22 cellular contexts compared by ENCODE assay signal in genomic region chr9:136659861-136660784, GRCh38. TPM values are rescaled to one million over a fixed set of nuclear protein-coding genes. Genes with fewer than 3 reads are reported as not detected.
A peak's percentile ranks its signal among the peaks of the same experiment; 100 is the strongest.
DNase-seq lines count a peak whose midpoint lies in the region; ATAC-seq and TF ChIP-seq lines count a peak whose summit lies in the region.
"Had no signal": no experiment of that assay in that cellular context is flagged by ENCODE, and none has a peak within 500 bp of the region (broad histone marks: within the 10 kb centered on the region; RNA-seq: fewer than 3 reads in every experiment).

No MANE protein-coding gene starts in this region.

- no peaks in the 10 kb centered on the region for H3K36me3 Mint-ChIP-seq in activated T-cell treated with anti-CD3 and anti-CD28 coated beads, Interleukin-2, amount 50 U/mL, for 4 hours (ENCODE audit: insufficient read depth)
- H3K36me3 Mint-ChIP-seq: CD8-positive, alpha-beta T cell had no signal

- ATAC-seq in activated T-cell treated with anti-CD3 and anti-CD28 coated beads, Interleukin-2, amount 50 U/mL, for 4 hours = no peak

- H4K8ac ChIP-seq in mesenchymal stem cell (ENCODE audit: low read length) = no peak overlapping the region

- H3K9me3 Mint-ChIP-seq in activated T-cell treated with anti-CD3 and anti-CD28 coated beads, Interleukin-2, amount 50 U/mL, for 4 hours = no peaks in the 10 kb centered on the region
- H3K9me3 Mint-ChIP-seq: CD8-positive, alpha-beta T cell; H9; T-helper 1 cell treated with Interleukin-12 subunit alpha and Interleukin-12 subunit beta and Interleukin-4 antibody, amounts not matched to agents 30 μg/mL and 1 μg/mL, for 36 hours had no signal

- H3K27me3 Mint-ChIP-seq in activated T-cell treated with anti-CD3 and anti-CD28 coated beads, Interleukin-2, amount 50 U/mL, for 4 hours (ENCODE audit: low read depth) = peaks cover 41% of the 10 kb centered on the region

- no peak overlapping the region for H2AK5ac ChIP-seq in mesenchymal stem cell (ENCODE audit: low read length, severe bottlenecking)

- intact Hi-C loops in esophagus squamous epithelium (cut with DNase I) = no loop called here
- intact Hi-C loops in transverse colon (cut with DNase I; ENCODE audit: low total_unique reads) = no loop called here

- H3K27me3 ChIP-seq in esophagus squamous epithelium = peaks cover 0 to 100% (median 2%) of the 10 kb centered on the region in 4 donors
- H3K27me3 ChIP-seq in mesenchymal stem cell (ENCODE audit: control insufficient read depth in 1 of 2, insufficient read depth in 1 of 2, low read length in 2 of 2) = peaks cover 15 to 74% of the 10 kb centered on the region in 2 experiments
- peaks cover 97% of the 10 kb centered on the region for H3K27me3 ChIP-seq in transverse colon

- no peak overlapping the region for H2BK5ac ChIP-seq in mesenchymal stem cell (ENCODE audit: low read depth, low read length, poor library complexity, severe bottlenecking)

- 62% methylated on average over 11 of the region's 21 CpGs; no CpG with 5 or more reads in 1 of the 2 donors for WGBS in esophagus squamous epithelium, 2 donors
- 79% methylated on average over 20 of the region's 21 CpGs for WGBS in mesenchymal stem cell
- 64% methylated on average over 13 of the region's 21 CpGs; no CpG with 5 or more reads in 1 of the 2 donors for WGBS in transverse colon (ENCODE audit: low coverage in 1 of 2), 2 donors

- TF ChIP-seq EP300 in transverse colon (IDR thresholded peaks at IDR 0.05; ENCODE audit: low read depth) = no peak

- H3K18ac ChIP-seq in mesenchymal stem cell (ENCODE audit: low read depth in 1 of 2, low read length in 2 of 2) = no peak overlapping the region

- no peak overlapping the region for H2AFZ ChIP-seq in mesenchymal stem cell (ENCODE audit: low read depth, low read length)

- H2BK15ac ChIP-seq in mesenchymal stem cell (ENCODE audit: low read depth, poor library complexity, severe bottlenecking) = no peak overlapping the region

- no peak overlapping the region for H3K4me2 ChIP-seq in mesenchymal stem cell (ENCODE audit: low read length, poor library complexity, severe bottlenecking)

- H3K9ac ChIP-seq in mesenchymal stem cell (ENCODE audit: low read length) = no peak overlapping the region

- H3K4me3 ChIP-seq in esophagus squamous epithelium (peak overlapping the region in 3 of 4 donors; percentile 8 to 65 (median 29)), mesenchymal stem cell (ENCODE audit: insufficient read depth in 1 of 2, low read depth in 1 of 2, low read length in 2 of 2) (no peak overlapping the region), transverse colon (no peak overlapping the region)
- H3K4me3 ChIP-seq: SJCRH30 had no signal

- H3K79me1 ChIP-seq in mesenchymal stem cell (replicated peaks; ENCODE audit: low read length, poor library complexity, severe bottlenecking) = no peaks in the 10 kb centered on the region

- peaks cover 17% of the 10 kb centered on the region for H3K4me1 Mint-ChIP-seq in activated T-cell treated with anti-CD3 and anti-CD28 coated beads, Interleukin-2, amount 50 U/mL, for 4 hours (ENCODE audit: low read depth)

- H4K91ac ChIP-seq in mesenchymal stem cell (ENCODE audit: low read length) = peak overlapping the region; percentile 44

- no peak for TF ChIP-seq CTCF in esophagus squamous epithelium (IDR thresholded peaks at IDR 0.05)
- no peak for TF ChIP-seq CTCF in transverse colon (IDR thresholded peaks at IDR 0.05)

- no peak overlapping the region for H3K23ac ChIP-seq in mesenchymal stem cell (ENCODE audit: low read length in 2 of 2)

- TF ChIP-seq POLR2A in esophagus squamous epithelium (IDR thresholded peaks at IDR 0.05) = no peak
- no peak for TF ChIP-seq POLR2A in transverse colon (IDR thresholded peaks at IDR 0.05)

- no peak overlapping the region for H2BK12ac ChIP-seq in mesenchymal stem cell (ENCODE audit: low read length in 2 of 2)

- H3K36me3 ChIP-seq in esophagus squamous epithelium = no peaks in the 10 kb centered on the region
- no peaks in the 10 kb centered on the region for H3K36me3 ChIP-seq in mesenchymal stem cell (ENCODE audit: control insufficient read depth in 1 of 2, insufficient read depth in 2 of 2, low read depth in 1 of 2, low read length in 2 of 2)
- H3K36me3 ChIP-seq in transverse colon = no peaks in the 10 kb centered on the region
- H3K36me3 ChIP-seq: SJCRH30 had no signal

- H3K9me3 ChIP-seq in esophagus squamous epithelium (no peaks in the 10 kb centered on the region), mesenchymal stem cell (ENCODE audit: control insufficient read depth, low read length) (no peaks in the 10 kb centered on the region), transverse colon (no peaks in the 10 kb centered on the region)
- H3K9me3 ChIP-seq: SJCRH30 had no signal

- H3K27ac ChIP-seq in esophagus squamous epithelium (peak overlapping the region in 3 of 4 donors; percentile 63 to 84 (median 82)), mesenchymal stem cell (ENCODE audit: low read length, poor library complexity, severe bottlenecking) (no peak overlapping the region), transverse colon (peak overlapping the region; percentile 21 to 63 (median 38))
- H3K27ac ChIP-seq: 22Rv1, SJCRH30 had no signal

- peak; percentile 15 for DNase-seq in activated T-cell treated with anti-CD3 and anti-CD28 coated beads, Interleukin-2, amount 50 U/mL, for 1 hour
- DNase-seq in activated T-cell treated with anti-CD3 and anti-CD28 coated beads, Interleukin-2, amount 50 U/mL, for 4 hours = no peak
- DNase-seq in esophagus squamous epithelium (lab: John Stamatoyannopoulos, UW) = no peak
- no peak for DNase-seq in mesenchymal stem cell
- DNase-seq in transverse colon = peak; percentile 6
- no peak for DNase-seq in middle frontal gyrus (ENCODE audit: extremely low spot score, low spot score)
- DNase-seq in GM19240 (ENCODE audit: insufficient read length, low spot score) = no peak
- no peak for DNase-seq in G401 (ENCODE audit: low spot score)
- DNase-seq: activated CD4-positive, alpha-beta T cell treated with anti-CD3 and anti-CD28 coated beads for 48 hours; activated naive CD4-positive, alpha-beta T cell treated with anti-CD3 and anti-CD28 coated beads, Interleukin-2, amount 50 U/mL, for 16 hours; DMS153; GF-D8; H9; NCI-H1092 treated with DMSO at 0.1 percent for 48 hours; NCI-H1930; NCI-H2227 treated with DMSO at 0.1 percent for 48 hours; SJCRH30; stimulated activated CD8-positive, alpha-beta memory T cell treated with anti-CD3 and anti-CD28 coated beads, Interleukin-4, amount 100 ng/mL, for 48 hours; substantia nigra had no signal

- H3K14ac ChIP-seq in mesenchymal stem cell (ENCODE audit: low read length in 2 of 2) = no peak overlapping the region

- in situ Hi-C loops in transverse colon (cut with MboI; ENCODE audit: low pct_ligation_motif_present in 1 of 4, low pct_unique_long_range_greater_than_20kb in 1 of 4, low sequenced_read_pairs in 3 of 4) = no loop called here
- in situ Hi-C loops in G401 (cut with HindIII; ENCODE audit: low sequenced_read_pairs) = no loop called here

- H3K4me3 Mint-ChIP-seq in activated T-cell treated with anti-CD3 and anti-CD28 coated beads, Interleukin-2, amount 50 U/mL, for 4 hours = no peak overlapping the region
- H3K4me3 Mint-ChIP-seq: H9; T-helper 1 cell treated with Interleukin-12 subunit alpha and Interleukin-12 subunit beta and Interleukin-4 antibody, amounts not matched to agents 30 μg/mL and 1 μg/mL, for 36 hours had no signal

- no peak overlapping the region for H3K4ac ChIP-seq in mesenchymal stem cell (ENCODE audit: low read depth in 1 of 2, low read length in 2 of 2)

- H3K4me1 ChIP-seq in esophagus squamous epithelium = peaks cover 0 to 44% (median 1%) of the 10 kb centered on the region in 3 donors
- H3K4me1 ChIP-seq in mesenchymal stem cell (ENCODE audit: control insufficient read depth, insufficient read depth, low read depth, low read length) = peaks cover 23% of the 10 kb centered on the region
- H3K4me1 ChIP-seq in transverse colon = peaks cover 2 to 15% (median 4%) of the 10 kb centered on the region in 4 donors

- no peak overlapping the region for H2BK120ac ChIP-seq in mesenchymal stem cell (ENCODE audit: low read depth, low read length)

RNA-seq across cellular contexts. Expression of gene EGFL7, which starts 2.6 kb away (rescaled TPM):
- total RNA-seq in activated T-cell treated with anti-CD3 and anti-CD28 coated beads, Interleukin-2, amount 50 U/mL, for 4 hours = 1 to 10 TPM; 2.3 to 4.3 (median 3.2) TPM
- total RNA-seq in esophagus squamous epithelium (10 to 100 TPM in 2 of 4 donors, 1 to 10 TPM in 2; 5.2 to 41.2 (median 21.2) TPM), transverse colon (10 to 100 TPM; 12.3 to 64.7 (median 33.6) TPM)
- polyA plus RNA-seq in mesenchymal stem cell (2013, experiment 1 of 2) = 29.0 TPM
- polyA plus RNA-seq in mesenchymal stem cell (2013, experiment 2 of 2) = 30.0 TPM
- 140 and 142 TPM in 2 replicates for total RNA-seq in G401 (2014; rRNA removed; shearing (Covaris generic))
- total RNA-seq: CD8-positive, alpha-beta T cell had no signal

RNA-seq across cellular contexts. Expression of gene AGPAT2, which starts 27.1 kb away (rescaled TPM):
- total RNA-seq in activated T-cell treated with anti-CD3 and anti-CD28 coated beads, Interleukin-2, amount 50 U/mL, for 4 hours = 10 to 100 TPM; 11.4 to 14.3 (median 11.7) TPM
- total RNA-seq in esophagus squamous epithelium (10 to 100 TPM; 66.2 to 80.6 (median 75.8) TPM), transverse colon (100 to 1,000 TPM; 245 to 441 (median 290) TPM)
- polyA plus RNA-seq in mesenchymal stem cell (2013, experiment 1 of 2) = 38.4 TPM
- polyA plus RNA-seq in mesenchymal stem cell (2013, experiment 2 of 2) = 36.4 TPM
- 128 and 140 TPM in 2 replicates for total RNA-seq in G401 (2014; rRNA removed; shearing (Covaris generic))

RNA-seq across cellular contexts. Expression of gene DIPK1B, which starts 52.2 kb away (rescaled TPM):
- under 1 TPM in 2 of 3 donors, not detected in 1; 0.16 to 0.18 TPM for total RNA-seq in activated T-cell treated with anti-CD3 and anti-CD28 coated beads, Interleukin-2, amount 50 U/mL, for 4 hours
- total RNA-seq in esophagus squamous epithelium = 1 to 10 TPM in 3 of 4 donors, under 1 TPM in 1; 0.48 to 6.3 (median 1.1) TPM
- 5.0 TPM for polyA plus RNA-seq in mesenchymal stem cell (2013, experiment 1 of 2)
- polyA plus RNA-seq in mesenchymal stem cell (2013, experiment 2 of 2) = 4.6 TPM
- 10 to 100 TPM in 1 of 4 donors, 1 to 10 TPM in 3; 3.5 to 12.3 (median 3.9) TPM for total RNA-seq in transverse colon
- 65.0 and 69.9 TPM in 2 replicates for total RNA-seq in G401 (2014; rRNA removed; shearing (Covaris generic))

Comparison
In these comparisons a context has a peak if more than half of its experiments do, and no peak if none do; other contexts are left out.
1. DNase-seq: peak in activated T-cell treated with anti-CD3 and anti-CD28 coated beads, Interleukin-2, amount 50 U/mL, for 1 hour (single experiment) and transverse colon (single experiment); none in activated T-cell treated with anti-CD3 and anti-CD28 coated beads, Interleukin-2, amount 50 U/mL, for 4 hours (single experiment), esophagus squamous epithelium (single experiment), mesenchymal stem cell (single experiment), middle frontal gyrus (single experiment), GM19240 (single experiment) and G401 (single experiment).
2. H3K4me3 ChIP-seq: peak in esophagus squamous epithelium (3 of 4); none in mesenchymal stem cell (0 of 2) and transverse colon (0 of 4).